In genomic region chr2:43937269-43937820, GRCh38 we compare ENCODE assay signal across 26 cellular contexts.
"Had no signal": no experiment of that assay in that cellular context is flagged by ENCODE, and none has a peak within 500 bp of the region (broad histone marks: within the 10 kb centered on the region; RNA-seq: fewer than 3 reads in every experiment).

No MANE protein-coding gene starts in this region.

- H3K27ac ChIP-seq: foreskin keratinocyte, hepatocyte, testis, uterus had no signal

- H3K27me3 ChIP-seq: foreskin keratinocyte, hepatocyte, testis, uterus had no signal

- H3K9me3 Mint-ChIP-seq: activated B cell treated with CpG ODN at 0.5 μM for 24 hours; activated naive CD8-positive, alpha-beta T cell treated with anti-CD3 and anti-CD28 coated beads, Interleukin-2, amount 10 ng/mL, durations not matched to agents 7 days and 5 days; activated T-cell treated with anti-CD3 and anti-CD28 coated beads, Interleukin-2, amount 50 U/mL, for 24 hours; activated T-helper 2 cell treated with anti-CD3 and anti-CD28 coated beads, Interferon-gamma antibody, Interleukin-2, Interleukin-4, amounts not matched to agents 10 μg/mL and 5 μg/mL and 100 μg/mL, durations not matched to agents 14 hours and 24 hours and 36 hours; immature natural killer cell; natural killer cell had no signal

- H3K4me3 Mint-ChIP-seq: activated B cell treated with CpG ODN at 0.5 μM for 24 hours; activated CD4-positive, alpha-beta T cell treated with anti-CD3 and anti-CD28 coated beads for 36 hours; activated naive CD8-positive, alpha-beta T cell treated with anti-CD3 and anti-CD28 coated beads, Interleukin-2, amount 10 ng/mL, durations not matched to agents 7 days and 5 days; activated T-cell treated with anti-CD3 and anti-CD28 coated beads, Interleukin-2, amount 50 U/mL, for 24 hours; immature natural killer cell; natural killer cell had no signal

- H3K4me3 ChIP-seq: hepatocyte, testis, uterus had no signal

- H3K4me2 ChIP-seq: hepatocyte had no signal

- H2AFZ ChIP-seq: hepatocyte had no signal

- H3K36me3 ChIP-seq: uterus had no signal

- DNase-seq: activated B cell treated with CpG ODN at 0.5 μM for 24 hours; activated CD4-positive, alpha-beta T cell treated with anti-CD3 and anti-CD28 coated beads for 36 hours; activated CD4-positive, alpha-beta T cell treated with anti-CD3 and anti-CD28 coated beads, Interleukin-2, amount 50 U/mL, for 4 hours; activated CD8-positive, alpha-beta memory T cell treated with anti-CD3 and anti-CD28 coated beads for 24 hours; activated CD8-positive, alpha-beta memory T cell treated with anti-CD3 and anti-CD28 coated beads, Interleukin-2, amount 50 U/mL, for 4 hours; activated naive CD4-positive, alpha-beta T cell; activated naive CD8-positive, alpha-beta T cell treated with anti-CD3 and anti-CD28 coated beads, Interleukin-2, amount 10 ng/mL, durations not matched to agents 7 days and 5 days; activated T-cell treated with anti-CD3 and anti-CD28 coated beads, Interleukin-2, amount 50 U/mL, for 24 hours; amygdala; dermis blood vessel endothelial cell; effector CD8-positive, alpha-beta T cell; foreskin keratinocyte; immature natural killer cell; kidney glomerular epithelial cell; midbrain; natural killer cell; retina; stimulated activated CD4-positive, alpha-beta T cell treated with anti-CD3 and anti-CD28 coated beads, Interleukin-2, amount 100 ng/mL, for 48 hours; stimulated activated naive CD4-positive, alpha-beta T cell; T1000; testis; trophoblast cell; uterus had no signal

- H3K4me1 Mint-ChIP-seq: activated B cell treated with CpG ODN at 0.5 μM for 24 hours, immature natural killer cell, natural killer cell had no signal

- H3K27me3 Mint-ChIP-seq: activated B cell treated with CpG ODN at 0.5 μM for 24 hours; activated CD4-positive, alpha-beta T cell treated with anti-CD3 and anti-CD28 coated beads for 36 hours; activated naive CD8-positive, alpha-beta T cell treated with anti-CD3 and anti-CD28 coated beads, Interleukin-2, amount 10 ng/mL, durations not matched to agents 7 days and 5 days; activated T-cell treated with anti-CD3 and anti-CD28 coated beads, Interleukin-2, amount 50 U/mL, for 24 hours had no signal

- H3K4me1 ChIP-seq: foreskin keratinocyte, testis, uterus had no signal

- ATAC-seq: activated CD4-positive, alpha-beta T cell treated with anti-CD3 and anti-CD28 coated beads for 36 hours; foreskin keratinocyte; natural killer cell had no signal

- H3K27ac Mint-ChIP-seq: activated B cell treated with CpG ODN at 0.5 μM for 24 hours; activated CD4-positive, alpha-beta T cell treated with anti-CD3 and anti-CD28 coated beads for 36 hours; activated naive CD8-positive, alpha-beta T cell treated with anti-CD3 and anti-CD28 coated beads, Interleukin-2, amount 10 ng/mL, durations not matched to agents 7 days and 5 days; activated T-helper 2 cell treated with anti-CD3 and anti-CD28 coated beads, Interferon-gamma antibody, Interleukin-2, Interleukin-4, amounts not matched to agents 10 μg/mL and 5 μg/mL and 100 μg/mL, durations not matched to agents 14 hours and 24 hours and 36 hours; immature natural killer cell; natural killer cell; progenitor cell of endocrine pancreas had no signal
